In the genomic region with DNA sequence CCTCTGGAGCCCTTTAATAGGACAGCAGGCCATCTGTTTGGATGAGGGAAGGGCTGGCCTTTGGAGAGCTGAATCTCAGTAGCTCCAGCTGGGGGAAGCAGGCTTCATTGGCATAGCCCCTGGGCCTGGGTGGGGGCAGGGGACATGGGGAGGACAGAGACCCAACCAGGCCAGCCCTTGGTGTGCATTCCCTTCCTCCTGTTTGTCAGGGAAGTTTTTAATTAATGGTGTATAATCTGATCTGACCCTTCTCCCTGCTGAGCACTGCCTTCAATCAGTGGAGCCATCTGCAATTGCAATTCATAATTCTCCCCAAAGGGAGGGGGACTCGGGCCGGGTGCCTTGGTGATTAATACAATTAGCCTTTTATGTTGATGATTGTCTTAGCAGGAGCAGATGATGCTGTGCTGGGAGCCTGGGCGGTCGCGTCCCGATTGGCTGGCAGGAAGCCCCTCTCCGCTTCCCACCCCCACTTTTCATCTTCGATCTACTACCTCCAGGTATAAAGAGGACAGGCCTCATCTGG, we compare ENCODE assay signal across 24 cellular contexts. TPM values are rescaled to one million over a fixed set of nuclear protein-coding genes. Genes with fewer than 3 reads are reported as not detected.
A peak's percentile ranks its signal among the peaks of the same experiment; 100 is the strongest.
DNase-seq lines count a peak whose midpoint lies in the region; ATAC-seq and TF ChIP-seq lines count a peak whose summit lies in the region.
"Had no signal": no experiment of that assay in that cellular context is flagged by ENCODE, and none has a peak within 500 bp of the region (broad histone marks: within the 10 kb centered on the region; RNA-seq: fewer than 3 reads in every experiment).

No MANE protein-coding gene starts in this region.

- no peak for ATAC-seq in GM19463 (IDR thresholded peaks at IDR 0.05; ENCODE audit: unreplicated experiment)
- ATAC-seq in GM21825 (IDR thresholded peaks at IDR 0.05; ENCODE audit: unreplicated experiment): no peak
- ATAC-seq: activated CD8-positive, alpha-beta T cell treated with anti-CD3 and anti-CD28 coated beads, Interleukin-2, amount 10 ng/mL, durations not matched to agents 7 days and 5 days; activated T-cell treated with anti-CD3 and anti-CD28 coated beads, Interleukin-2, amount 50 U/mL, for 72 hours; naive thymus-derived CD4-positive, alpha-beta T cell; psoas muscle; stimulated activated naive B cell treated with anti-CD40 and anti-IgM and Interleukin-4, amounts not matched to agents 10 μg/mL and 1 μg/mL and 100 μg/mL, for 72 hours; upper lobe of right lung; WTC11 had no signal

- no peaks in the 10 kb centered on the region; the same call in 1 of the 2 replicates for H3K36me3 ChIP-seq in SJCRH30
- H3K36me3 ChIP-seq: HAP-1, upper lobe of right lung had no signal

- no peaks in the 10 kb centered on the region for H3K27me3 ChIP-seq in SJCRH30
- H3K27me3 ChIP-seq: upper lobe of right lung had no signal

- H3K27ac Mint-ChIP-seq in brain: peak overlapping the region; percentile 44 to 96 (median 92)
- H3K27ac Mint-ChIP-seq: activated CD8-positive, alpha-beta T cell treated with anti-CD3 and anti-CD28 coated beads, Interleukin-2, amount 10 ng/mL, durations not matched to agents 7 days and 5 days; activated T-cell treated with anti-CD3 and anti-CD28 coated beads, Interleukin-2, amount 50 U/mL, for 72 hours; naive thymus-derived CD4-positive, alpha-beta T cell; stimulated activated naive B cell treated with anti-CD40 and anti-IgM and Interleukin-4, amounts not matched to agents 10 μg/mL and 1 μg/mL and 100 μg/mL, for 72 hours; T-helper 1 cell treated with Interleukin-12 subunit alpha and Interleukin-12 subunit beta and Interleukin-4 antibody, amounts not matched to agents 30 μg/mL and 1 μg/mL, for 36 hours; WTC11 had no signal

- H3K27me3 Mint-ChIP-seq in brain: peaks cover 2% of the 10 kb centered on the region
- H3K27me3 Mint-ChIP-seq: naive thymus-derived CD4-positive, alpha-beta T cell; stimulated activated naive B cell treated with anti-CD40 and anti-IgM and Interleukin-4, amounts not matched to agents 10 μg/mL and 1 μg/mL and 100 μg/mL, for 72 hours had no signal

- peak overlapping the region in 2 of 5 experiments; percentile 20 to 41 for H3K4me3 Mint-ChIP-seq in brain
- H3K4me3 Mint-ChIP-seq: activated CD8-positive, alpha-beta T cell treated with anti-CD3 and anti-CD28 coated beads, Interleukin-2, amount 10 ng/mL, durations not matched to agents 7 days and 5 days; activated T-cell treated with anti-CD3 and anti-CD28 coated beads, Interleukin-2, amount 50 U/mL, for 72 hours; naive thymus-derived CD4-positive, alpha-beta T cell; stimulated activated naive B cell treated with anti-CD40 and anti-IgM and Interleukin-4, amounts not matched to agents 10 μg/mL and 1 μg/mL and 100 μg/mL, for 72 hours; T-helper 1 cell treated with Interleukin-12 subunit alpha and Interleukin-12 subunit beta and Interleukin-4 antibody, amounts not matched to agents 30 μg/mL and 1 μg/mL, for 36 hours; WTC11 had no signal

- TF ChIP-seq CTCF in brain (conservative IDR thresholded peaks at IDR 0.05): no peak

- H3K27ac ChIP-seq in SJCRH30: no peak overlapping the region
- H3K27ac ChIP-seq: KMS-11, psoas muscle, upper lobe of right lung had no signal

- H3K4me1 ChIP-seq in SJCRH30: peaks cover 7% of the 10 kb centered on the region
- H3K4me1 ChIP-seq: HAP-1, psoas muscle had no signal

- H3K4me3 ChIP-seq in SJCRH30: no peak overlapping the region
- H3K4me3 ChIP-seq: HAP-1, psoas muscle, upper lobe of right lung had no signal

- DNase-seq in NCI-H2171 treated with DMSO at 0.1 percent for 48 hours (lab: John Stamatoyannopoulos, UW): peak; percentile 41
- DNase-seq in NCI-H2171 (lab: John Stamatoyannopoulos, UW): no peak
- peak; percentile 68 for DNase-seq in left kidney (ENCODE audit: low read depth, low spot score)
- peak; percentile 89 for DNase-seq in superior temporal gyrus (ENCODE audit: extremely low spot score)
- no peak for DNase-seq in SJCRH30
- DNase-seq: activated CD8-positive, alpha-beta T cell treated with anti-CD3 and anti-CD28 coated beads, Interleukin-2, amount 10 ng/mL, durations not matched to agents 7 days and 5 days; activated T-cell treated with anti-CD3 and anti-CD28 coated beads, Interleukin-2, amount 50 U/mL, for 72 hours; NCI-H1092 treated with DMSO at 0.1 percent for 48 hours; NCI-H226; stimulated activated CD4-positive, alpha-beta T cell treated with anti-CD3 and anti-CD28 coated beads, Interleukin-12 subunit alpha, Interleukin-12 subunit beta, amount 100 ng/mL, for 4 hours; stimulated activated naive B cell treated with anti-CD40 and anti-IgM and Interleukin-4, amounts not matched to agents 10 μg/mL and 1 μg/mL and 100 μg/mL, for 72 hours; upper lobe of right lung had no signal

- H3K9me3 ChIP-seq in SJCRH30 (replicated peaks): no peaks in the 10 kb centered on the region
- H3K9me3 ChIP-seq: HAP-1, psoas muscle, upper lobe of right lung had no signal

- no peaks in the 10 kb centered on the region for H3K9me3 Mint-ChIP-seq in brain
- H3K9me3 Mint-ChIP-seq: activated T-cell treated with anti-CD3 and anti-CD28 coated beads, Interleukin-2, amount 50 U/mL, for 72 hours; naive thymus-derived CD4-positive, alpha-beta T cell; stimulated activated naive B cell treated with anti-CD40 and anti-IgM and Interleukin-4, amounts not matched to agents 10 μg/mL and 1 μg/mL and 100 μg/mL, for 72 hours; T-helper 1 cell treated with Interleukin-12 subunit alpha and Interleukin-12 subunit beta and Interleukin-4 antibody, amounts not matched to agents 30 μg/mL and 1 μg/mL, for 36 hours; WTC11 had no signal

- H3K4me1 Mint-ChIP-seq in brain: peaks cover 77% of the 10 kb centered on the region
- H3K4me1 Mint-ChIP-seq: stimulated activated naive B cell treated with anti-CD40 and anti-IgM and Interleukin-4, amounts not matched to agents 10 μg/mL and 1 μg/mL and 100 μg/mL, for 72 hours had no signal

- no peaks in the 10 kb centered on the region for H3K36me3 Mint-ChIP-seq in brain
- H3K36me3 Mint-ChIP-seq: naive thymus-derived CD4-positive, alpha-beta T cell; stimulated activated naive B cell treated with anti-CD40 and anti-IgM and Interleukin-4, amounts not matched to agents 10 μg/mL and 1 μg/mL and 100 μg/mL, for 72 hours; WTC11 had no signal

RNA-seq across cellular contexts. Expression of a gene that starts 6.4 kb away (rescaled TPM):
- 1.4 TPM for polyA plus RNA-seq in brain (ENCODE audit: insufficient read depth, low read depth, low replicate concordance)
- not detected in 2 replicates for total RNA-seq in SJCRH30 (2014; rRNA removed; shearing (Covaris generic))
- total RNA-seq: A172; activated CD8-positive, alpha-beta T cell treated with anti-CD3 and anti-CD28 coated beads, Interleukin-2, amount 10 ng/mL, durations not matched to agents 7 days and 5 days; activated T-cell treated with anti-CD3 and anti-CD28 coated beads, Interleukin-2, amount 50 U/mL, for 72 hours; fibroblast of villous mesenchyme; naive thymus-derived CD4-positive, alpha-beta T cell; psoas muscle had no signal
- polyA plus RNA-seq: naive thymus-derived CD4-positive, alpha-beta T cell had no signal

RNA-seq across cellular contexts. Expression of a gene that starts 17.5 kb away (rescaled TPM):
- polyA plus RNA-seq in brain (ENCODE audit: insufficient read depth, low read depth, low replicate concordance): 2.7 TPM
- total RNA-seq in SJCRH30 (2014; rRNA removed; shearing (Covaris generic)): 0.18 TPM in 1 of 2 replicates, not detected in the other
- total RNA-seq: activated CD8-positive, alpha-beta T cell treated with anti-CD3 and anti-CD28 coated beads, Interleukin-2, amount 10 ng/mL, durations not matched to agents 7 days and 5 days; activated T-cell treated with anti-CD3 and anti-CD28 coated beads, Interleukin-2, amount 50 U/mL, for 72 hours; fibroblast of villous mesenchyme; naive thymus-derived CD4-positive, alpha-beta T cell; psoas muscle had no signal
- polyA plus RNA-seq: naive thymus-derived CD4-positive, alpha-beta T cell had no signal

RNA-seq across cellular contexts. Expression of a gene that starts 28.6 kb away (rescaled TPM):
- not detected for polyA plus RNA-seq in brain (ENCODE audit: insufficient read depth, low read depth, low replicate concordance)
- not detected in 2 replicates for total RNA-seq in SJCRH30 (2014; rRNA removed; shearing (Covaris generic))
- total RNA-seq: A172; activated CD8-positive, alpha-beta T cell treated with anti-CD3 and anti-CD28 coated beads, Interleukin-2, amount 10 ng/mL, durations not matched to agents 7 days and 5 days; activated T-cell treated with anti-CD3 and anti-CD28 coated beads, Interleukin-2, amount 50 U/mL, for 72 hours; cerebellum; fibroblast of villous mesenchyme; naive thymus-derived CD4-positive, alpha-beta T cell; psoas muscle; upper lobe of right lung; WTC11 had no signal
- polyA plus RNA-seq: naive thymus-derived CD4-positive, alpha-beta T cell; psoas muscle had no signal

RNA-seq across cellular contexts. Expression of a gene that starts 46.2 kb away (rescaled TPM):
- 74.4 TPM for polyA plus RNA-seq in brain (ENCODE audit: insufficient read depth, low read depth, low replicate concordance)
- 148 and 152 TPM in 2 replicates for total RNA-seq in SJCRH30 (2014; rRNA removed; shearing (Covaris generic))

Comparison
In these comparisons a context has a peak if more than half of its experiments do, and no peak if none do; other contexts are left out.
1. DNase-seq: peak in NCI-H2171 treated with DMSO at 0.1 percent for 48 hours (single experiment), left kidney (single experiment) and superior temporal gyrus (single experiment); none in NCI-H2171 (single experiment) and SJCRH30 (0 of 2).